In the genomic region with DNA sequence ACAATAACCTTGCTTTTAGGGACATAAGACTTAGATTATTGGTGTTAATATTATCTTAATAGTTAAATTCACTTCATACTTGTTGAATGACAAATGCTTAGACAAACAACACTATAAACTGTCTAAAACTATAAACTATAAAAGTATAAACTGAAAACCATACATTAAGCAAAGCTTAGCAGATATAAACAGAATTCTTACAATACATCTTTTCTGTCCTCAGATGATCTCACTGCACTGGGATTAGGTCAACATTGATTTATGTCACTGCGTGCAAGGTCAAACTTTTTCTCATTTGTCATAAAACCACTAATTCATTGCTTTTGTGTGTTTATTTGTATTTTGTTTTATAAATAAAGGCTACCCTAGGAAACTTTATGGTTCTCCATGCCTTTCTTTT, we compare ENCODE assay signal across 28 cellular contexts.
"Had no signal": no experiment of that assay in that cellular context is flagged by ENCODE, and none has a peak within 500 bp of the region (broad histone marks: within the 10 kb centered on the region; RNA-seq: fewer than 3 reads in every experiment).

No MANE protein-coding gene starts in this region.

- H3K4me1 ChIP-seq: esophagus muscularis mucosa, foreskin keratinocyte, gastrocnemius medialis had no signal

- ATAC-seq: activated CD4-positive, CD25-positive, alpha-beta regulatory T cell treated with anti-CD3 and anti-CD28 coated beads, Interleukin-2, amount 50 U/mL, for 24 hours; activated CD8-positive, alpha-beta T cell treated with anti-CD3 and anti-CD28 coated beads for 36 hours; activated T-cell treated with anti-CD3 and anti-CD28 coated beads, Interleukin-2, amount 50 U/mL, for 4 hours; activated T-helper 17 cell treated with anti-CD3 and anti-CD28 coated beads, Interleukin-2, amount 50 U/mL, for 72 hours; effector memory CD8-positive, alpha-beta T cell; foreskin keratinocyte; gastrocnemius medialis; T-helper 17 cell had no signal

- H3K9me3 ChIP-seq: gastrocnemius medialis had no signal

- H3K27me3 ChIP-seq: brain microvascular endothelial cell, esophagus muscularis mucosa, foreskin keratinocyte, gastrocnemius medialis had no signal

- H3K4me3 ChIP-seq: esophagus muscularis mucosa, gastrocnemius medialis had no signal

- H3K27ac ChIP-seq: brain microvascular endothelial cell, esophagus muscularis mucosa, foreskin keratinocyte, gastrocnemius medialis, WERI-Rb-1 had no signal

- H3K36me3 ChIP-seq: brain microvascular endothelial cell, esophagus muscularis mucosa, gastrocnemius medialis, WERI-Rb-1 had no signal

- DNase-seq: activated B cell treated with CpG ODN at 0.5 μM for 24 hours; activated CD4-positive, alpha-beta T cell treated with anti-CD3 and anti-CD28 coated beads for 48 hours; activated CD4-positive, alpha-beta T cell treated with anti-CD3 and anti-CD28 coated beads, Interleukin-2, amount 50 U/mL, for 1 hour; activated CD4-positive, alpha-beta T cell treated with anti-CD3 and anti-CD28 coated beads, Interleukin-2, amount 50 U/mL, for 48 hours; activated CD8-positive, alpha-beta memory T cell treated with anti-CD3 and anti-CD28 coated beads for 24 hours; activated CD8-positive, alpha-beta T cell treated with anti-CD3 and anti-CD28 coated beads for 36 hours; activated effector memory CD4-positive, alpha-beta T cell treated with Interleukin-2 at 50 U/mL for 16 hours; activated gamma-delta T cell treated with Interleukin-2 at 50 U/mL for 16 hours; activated naive CD4-positive, alpha-beta T cell treated with anti-CD3 and anti-CD28 coated beads, Interleukin-2, amount 50 U/mL, for 16 hours; activated naive CD4-positive, alpha-beta T cell treated with Interleukin-2 at 50 U/mL for 16 hours; activated T-cell treated with anti-CD3 and anti-CD28 coated beads, Interleukin-2, amount 50 U/mL, for 4 hours; amniotic stem cell; anterior cingulate cortex; brain microvascular endothelial cell; cortex of kidney; dermis blood vessel endothelial cell; effector CD4-positive, alpha-beta T cell; effector memory CD8-positive, alpha-beta T cell; erythroblast; foreskin keratinocyte; gastrocnemius medialis; glutamatergic neuron; T-helper 17 cell; T1000; WERI-Rb-1 had no signal
